Comparison of ENCODE assay signal across 28 cellular contexts in genomic region chr10:1785835-1786234, GRCh38. TPM values are rescaled to one million over a fixed set of nuclear protein-coding genes. Genes with fewer than 3 reads are reported as not detected.
"Had no signal": no experiment of that assay in that cellular context is flagged by ENCODE, and none has a peak within 500 bp of the region (broad histone marks: within the 10 kb centered on the region; RNA-seq: fewer than 3 reads in every experiment).

No MANE protein-coding gene starts in this region.

- H3K36me3 Mint-ChIP-seq: mesothelial cell of epicardium, naive B cell had no signal

- H3K4me3 ChIP-seq: esophagus squamous epithelium, gastrocnemius medialis, heart right ventricle, left ventricle myocardium inferior, lower lobe of right lung, mucosa of descending colon had no signal

- H3K4me3 Mint-ChIP-seq: dendritic cell treated with granulocyte-macrophage colony-stimulating factor and Interleukin-4, amounts not matched to agents 40 ng/mL and 50 ng/mL, for 4 days; effector memory CD8-positive, alpha-beta T cell; endodermal cell; mesothelial cell of epicardium; naive B cell had no signal

- H3K4me1 Mint-ChIP-seq: mesothelial cell of epicardium, naive B cell had no signal

- H3K27me3 Mint-ChIP-seq: dendritic cell treated with granulocyte-macrophage colony-stimulating factor and Interleukin-4, amounts not matched to agents 40 ng/mL and 50 ng/mL, for 4 days had no signal

- H3K27ac Mint-ChIP-seq: dendritic cell treated with granulocyte-macrophage colony-stimulating factor and Interleukin-4, amounts not matched to agents 40 ng/mL and 50 ng/mL, for 4 days; effector memory CD8-positive, alpha-beta T cell; endodermal cell; mesothelial cell of epicardium; naive B cell had no signal

- H3K27ac ChIP-seq: epithelial cell of prostate, esophagus squamous epithelium, gastrocnemius medialis, heart right ventricle, left ventricle myocardium inferior, lower lobe of right lung had no signal

- ATAC-seq: effector memory CD8-positive, alpha-beta T cell; esophagus mucosa; gastrocnemius medialis; heart right ventricle; left cardiac atrium; lower lobe of right lung; mucosa of descending colon had no signal

- FAIRE-seq: colon, endometrium, islet of Langerhans, keratinocyte had no signal

- H3K36me3 ChIP-seq: esophagus squamous epithelium, gastrocnemius medialis, heart right ventricle, left ventricle myocardium inferior, lower lobe of right lung had no signal

- H3K27me3 ChIP-seq: gastrocnemius medialis had no signal

- H3K9me3 Mint-ChIP-seq: dendritic cell treated with granulocyte-macrophage colony-stimulating factor and Interleukin-4, amounts not matched to agents 40 ng/mL and 50 ng/mL, for 4 days; effector memory CD8-positive, alpha-beta T cell; mesothelial cell of epicardium had no signal

- DNase-seq: cortex of kidney; effector CD8-positive, alpha-beta T cell; effector memory CD8-positive, alpha-beta T cell; endodermal cell; erythroblast; esophagus squamous epithelium; foreskin fibroblast; foreskin melanocyte; gastrocnemius medialis; glutamatergic neuron; head of caudate nucleus; heart right ventricle; hippocampal formation; left cardiac atrium; left ventricle myocardium inferior; lower lobe of right lung; mesenchymal stem cell; mucosa of descending colon; naive B cell had no signal

- H3K4me1 ChIP-seq: esophagus squamous epithelium, gastrocnemius medialis, heart right ventricle, left ventricle myocardium inferior, lower lobe of right lung had no signal

- H3K9me3 ChIP-seq: esophagus squamous epithelium, gastrocnemius medialis, lower lobe of right lung, mucosa of descending colon had no signal

RNA-seq across cellular contexts. Expression of gene ADARB2, which starts 48.5 kb away (rescaled TPM):
- total RNA-seq: dermis microvascular lymphatic vessel endothelial cell had no signal
- polyA plus RNA-seq: keratinocyte had no signal
